ENCODE assay signal across 16 cellular contexts in genomic region chr1:174131032-174131638, GRCh38.
"Had no signal": no experiment of that assay in that cellular context is flagged by ENCODE, and none has a peak within 500 bp of the region (broad histone marks: within the 10 kb centered on the region; RNA-seq: fewer than 3 reads in every experiment).

No MANE protein-coding gene starts in this region.

- DNase-seq: activated CD4-positive, alpha-beta memory T cell treated with anti-CD3 and anti-CD28 coated beads, Interleukin-2, amount 10 ng/mL, durations not matched to agents 7 days and 5 days; activated CD4-positive, alpha-beta T cell treated with anti-CD3 and anti-CD28 coated beads for 36 hours; activated gamma-delta T cell treated with Interleukin-2 at 50 U/mL for 16 hours; activated naive CD8-positive, alpha-beta T cell treated with anti-CD3 and anti-CD28 coated beads, Interleukin-2, amount 10 ng/mL, durations not matched to agents 7 days and 5 days; activated T-cell treated with anti-CD3 and anti-CD28 coated beads, Interleukin-2, amount 50 U/mL, for 48 hours; aorta; dorsolateral prefrontal cortex; glutamatergic neuron; left lung; nephron progenitor cell; pancreas; stimulated activated CD4-positive, alpha-beta T cell treated with anti-CD3 and anti-CD28 coated beads, Interleukin-15, amount 100 ng/mL, for 24 hours; stimulated activated CD4-positive, alpha-beta T cell treated with anti-CD3 and anti-CD28 coated beads, Interleukin-4, amount 100 ng/mL, for 4 hours; stomach had no signal

- ATAC-seq: activated CD4-positive, alpha-beta T cell treated with anti-CD3 and anti-CD28 coated beads for 36 hours; left lung; pancreas had no signal

- H3K27ac ChIP-seq: dorsolateral prefrontal cortex, esophagus muscularis mucosa, left lung, pancreas, stomach, thoracic aorta had no signal

- H3K4me1 ChIP-seq: esophagus muscularis mucosa, left lung, pancreas, stomach had no signal

- H3K4me3 ChIP-seq: dorsolateral prefrontal cortex, esophagus muscularis mucosa, left lung, pancreas, stomach, thoracic aorta had no signal

- H3K9me3 ChIP-seq: esophagus muscularis mucosa, pancreas had no signal

- H3K36me3 ChIP-seq: esophagus muscularis mucosa, left lung, pancreas, stomach, thoracic aorta had no signal

- H3K27me3 ChIP-seq: dorsolateral prefrontal cortex, esophagus muscularis mucosa, left lung, pancreas, stomach had no signal
